Comparison of ENCODE assay signal across 16 cellular contexts in genomic region chr14:99633141-99633540, GRCh38. TPM values are rescaled to one million over a fixed set of nuclear protein-coding genes. Genes with fewer than 3 reads are reported as not detected.
DNase-seq lines count a peak whose midpoint lies in the region; ATAC-seq and TF ChIP-seq lines count a peak whose summit lies in the region.
"Had no signal": no experiment of that assay in that cellular context is flagged by ENCODE, and none has a peak within 500 bp of the region (broad histone marks: within the 10 kb centered on the region; RNA-seq: fewer than 3 reads in every experiment).

No MANE protein-coding gene starts in this region.

- H3K4me1 ChIP-seq in BLaER1, result peaks cover 63% of the 10 kb centered on the region
- no peaks in the 10 kb centered on the region for H3K4me1 ChIP-seq in HEK293 (ENCODE audit: control insufficient read depth, insufficient read depth, low read length)

- peak overlapping the region; percentile 72 for H3K27ac ChIP-seq in BLaER1
- no peak overlapping the region for H3K27ac ChIP-seq in HEK293 (ENCODE audit: extremely low read depth, low read depth, low read length)

- ATAC-seq in stimulated activated memory B cell treated with anti-CD40 and anti-IgM and Interleukin-4, amounts not matched to agents 10 μg/mL and 1 μg/mL and 100 μg/mL, for 72 hours, result peak; percentile 54
- ATAC-seq in natural killer cell treated with Interleukin-12 subunit alpha and Interleukin-12 subunit beta and Interleukin-15 and Interleukin-18, amount 100 ng/mL, for 72 hours, result no peak
- ATAC-seq: CD8-positive, alpha-beta T cell; HCT116 had no signal

- peaks cover 75% of the 10 kb centered on the region for H3K27me3 Mint-ChIP-seq in stimulated activated memory B cell treated with anti-CD40 and anti-IgM and Interleukin-4, amounts not matched to agents 10 μg/mL and 1 μg/mL and 100 μg/mL, for 72 hours
- peaks cover 0 to 3% of the 10 kb centered on the region in 2 donors for H3K27me3 Mint-ChIP-seq in natural killer cell treated with Interleukin-12 subunit alpha and Interleukin-12 subunit beta and Interleukin-15 and Interleukin-18, amount 100 ng/mL, for 72 hours

- CTCF ChIA-PET in HEK293 (lab: Yijun Ruan, JAX), result interaction anchor here (0.6 to 1.2 kb wide), 3 partner anchors 13 to 314 kb away, joined by 3 to 4 read pairs (median 3); no protein-coding TSS in a partner anchor

- H3K27ac Mint-ChIP-seq in stimulated activated memory B cell treated with anti-CD40 and anti-IgM and Interleukin-4, amounts not matched to agents 10 μg/mL and 1 μg/mL and 100 μg/mL, for 72 hours, result no peak overlapping the region
- no peak overlapping the region for H3K27ac Mint-ChIP-seq in natural killer cell treated with Interleukin-12 subunit alpha and Interleukin-12 subunit beta and Interleukin-15 and Interleukin-18, amount 100 ng/mL, for 72 hours
- H3K27ac Mint-ChIP-seq: CD14-positive monocyte; CD8-positive, alpha-beta T cell had no signal

- H3K9me3 ChIP-seq in BLaER1 (no peaks in the 10 kb centered on the region), HEK293 (ENCODE audit: control insufficient read depth, insufficient read depth, low read depth, low read length) (no peaks in the 10 kb centered on the region)

- H3K4me2 ChIP-seq in BLaER1, result peak overlapping the region; percentile 95

- no peak overlapping the region for H3K4me3 Mint-ChIP-seq in stimulated activated memory B cell treated with anti-CD40 and anti-IgM and Interleukin-4, amounts not matched to agents 10 μg/mL and 1 μg/mL and 100 μg/mL, for 72 hours
- H3K4me3 Mint-ChIP-seq in natural killer cell treated with Interleukin-12 subunit alpha and Interleukin-12 subunit beta and Interleukin-15 and Interleukin-18, amount 100 ng/mL, for 72 hours, result no peak overlapping the region
- H3K4me3 Mint-ChIP-seq: CD14-positive monocyte; CD8-positive, alpha-beta T cell; IgD-negative memory B cell had no signal

- DNase-seq in islet precursor cell (peak; percentile 43), NCI-H446 treated with DMSO at 0.1 percent for 48 hours (lab: John Stamatoyannopoulos, UW) (no peak)
- no peak for DNase-seq in natural killer cell treated with Interleukin-12 subunit alpha and Interleukin-12 subunit beta and Interleukin-15 and Interleukin-18, amount 100 ng/mL, for 72 hours (ENCODE audit: low spot score)
- DNase-seq in activated CD8-positive, alpha-beta memory T cell treated with anti-CD3 and anti-CD28 coated beads, Interleukin-2, amount 50 U/mL, for 4 hours, result no peak
- DNase-seq: ACHN; CD8-positive, alpha-beta T cell; COR-L47; GF-D8 had no signal

- H3K36me3 ChIP-seq in BLaER1 (no peaks in the 10 kb centered on the region), HEK293 (ENCODE audit: control insufficient read depth in 2 of 2, insufficient read depth in 1 of 2, low read length in 2 of 2) (no peaks in the 10 kb centered on the region)

- H3K36me3 Mint-ChIP-seq in stimulated activated memory B cell treated with anti-CD40 and anti-IgM and Interleukin-4, amounts not matched to agents 10 μg/mL and 1 μg/mL and 100 μg/mL, for 72 hours, result no peaks in the 10 kb centered on the region
- no peaks in the 10 kb centered on the region for H3K36me3 Mint-ChIP-seq in natural killer cell treated with Interleukin-12 subunit alpha and Interleukin-12 subunit beta and Interleukin-15 and Interleukin-18, amount 100 ng/mL, for 72 hours
- H3K36me3 Mint-ChIP-seq: CD14-positive monocyte; CD8-positive, alpha-beta T cell had no signal

- POLR2A ChIA-PET in HEK293 (lab: Yijun Ruan, JAX), result no interaction called here

- no peaks in the 10 kb centered on the region for H4K20me1 ChIP-seq in BLaER1

- H3K9me3 Mint-ChIP-seq in stimulated activated memory B cell treated with anti-CD40 and anti-IgM and Interleukin-4, amounts not matched to agents 10 μg/mL and 1 μg/mL and 100 μg/mL, for 72 hours, result no peaks in the 10 kb centered on the region
- H3K9me3 Mint-ChIP-seq in natural killer cell treated with Interleukin-12 subunit alpha and Interleukin-12 subunit beta and Interleukin-15 and Interleukin-18, amount 100 ng/mL, for 72 hours, result no peaks in the 10 kb centered on the region
- H3K9me3 Mint-ChIP-seq: CD8-positive, alpha-beta T cell; IgD-negative memory B cell had no signal

- H3K4me1 Mint-ChIP-seq in stimulated activated memory B cell treated with anti-CD40 and anti-IgM and Interleukin-4, amounts not matched to agents 10 μg/mL and 1 μg/mL and 100 μg/mL, for 72 hours, result peaks cover 6% of the 10 kb centered on the region
- peaks cover 3 to 5% of the 10 kb centered on the region in 2 donors for H3K4me1 Mint-ChIP-seq in natural killer cell treated with Interleukin-12 subunit alpha and Interleukin-12 subunit beta and Interleukin-15 and Interleukin-18, amount 100 ng/mL, for 72 hours (ENCODE audit: low read depth in 2 of 2)
- H3K4me1 Mint-ChIP-seq: CD14-positive monocyte had no signal

- H3K27me3 ChIP-seq in BLaER1, result no peaks in the 10 kb centered on the region

- H3K9ac ChIP-seq in BLaER1, result no peak overlapping the region

- no peak for TF ChIP-seq CTCF in HEK293 (tag by site-specific recombination; IDR thresholded peaks at IDR 0.05)

- H3K4me3 ChIP-seq in BLaER1 (peak overlapping the region; percentile 38), HEK293 (ENCODE audit: low read depth, low read length) (no peak overlapping the region)

TF ChIP-seq in HEK293, 187 proteins besides CTCF, POLR2A, EP300 and RAD21:
- TF ChIP-seq ZNF292 (tag by site-specific recombination; IDR thresholded peaks at IDR 0.05; ENCODE audit: borderline replicate concordance, low read depth) (no peak), GLIS1 (tag by site-specific recombination; IDR thresholded peaks at IDR 0.05) (peak; percentile 87), ZNF239 (tag by site-specific recombination; IDR thresholded peaks at IDR 0.05) (no peak), ZIC2 (tag by site-specific recombination; IDR thresholded peaks at IDR 0.05) (peak; percentile 98), ZNF280C (tag by site-specific recombination; IDR thresholded peaks at IDR 0.05) (no peak), ZNF214 (tag by site-specific recombination; IDR thresholded peaks at IDR 0.05; ENCODE audit: borderline replicate concordance) (no peak), SCRT2 (tag by site-specific recombination; IDR thresholded peaks at IDR 0.05) (no peak), ZSCAN16 (tag by site-specific recombination; IDR thresholded peaks at IDR 0.05) (no peak), ZXDB (tag by site-specific recombination; IDR thresholded peaks at IDR 0.05) (no peak), OSR2 (tag by site-specific recombination; IDR thresholded peaks at IDR 0.05) (no peak)

RNA-seq across cellular contexts. Expression of gene HHIPL1, which starts 11.8 kb away (rescaled TPM):
- total RNA-seq in natural killer cell treated with Interleukin-12 subunit alpha and Interleukin-12 subunit beta and Interleukin-15 and Interleukin-18, amount 100 ng/mL, for 72 hours, result not detected
- total RNA-seq: A172, HT1080 had no signal

RNA-seq across cellular contexts. Expression of gene CCDC85C, which starts 29.1 kb away (rescaled TPM):
- 1 to 10 TPM; 2.7 to 3.6 TPM for total RNA-seq in natural killer cell treated with Interleukin-12 subunit alpha and Interleukin-12 subunit beta and Interleukin-15 and Interleukin-18, amount 100 ng/mL, for 72 hours

RNA-seq across cellular contexts. Expression of gene CYP46A1, which starts 51.0 kb away (rescaled TPM):
- under 1 TPM in 1 of 2 donors, not detected in 1; 0.11 TPM for total RNA-seq in natural killer cell treated with Interleukin-12 subunit alpha and Interleukin-12 subunit beta and Interleukin-15 and Interleukin-18, amount 100 ng/mL, for 72 hours
- total RNA-seq: HT1080 had no signal
